ENCODE assay signal across 18 cellular contexts in the genomic region with DNA sequence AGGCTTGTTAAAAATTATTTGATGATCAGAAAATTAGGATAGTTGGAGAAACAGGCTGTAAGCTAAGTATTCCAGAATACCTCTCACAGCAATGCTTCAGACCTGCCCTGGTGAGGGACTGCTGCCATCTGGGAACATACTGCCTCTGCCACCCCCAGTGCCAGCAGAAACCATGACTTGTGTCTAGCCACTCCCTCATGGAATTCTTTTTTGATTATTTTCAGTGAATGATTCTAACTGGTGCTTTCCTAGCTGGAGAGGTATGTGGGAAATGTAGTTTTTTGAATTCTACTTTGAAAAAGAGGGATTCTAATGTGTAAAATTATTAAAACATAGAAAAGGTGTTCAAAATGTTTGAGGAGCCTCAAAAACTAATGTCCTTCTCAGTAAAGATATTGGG.
DNase-seq lines count a peak whose midpoint lies in the region; ATAC-seq and TF ChIP-seq lines count a peak whose summit lies in the region.
"Had no signal": no experiment of that assay in that cellular context is flagged by ENCODE, and none has a peak within 500 bp of the region (broad histone marks: within the 10 kb centered on the region; RNA-seq: fewer than 3 reads in every experiment).

No MANE protein-coding gene starts in this region.

- H3K23ac ChIP-seq in mesendoderm (ENCODE audit: low read length), result no peak overlapping the region
- no peak overlapping the region for H3K23ac ChIP-seq in trophoblast cell (ENCODE audit: low read length)

- no peak overlapping the region for H3K4me3 Mint-ChIP-seq in HFFc6
- no peak overlapping the region for H3K4me3 Mint-ChIP-seq in activated CD8-positive, alpha-beta T cell treated with anti-CD3 and anti-CD28 coated beads for 36 hours
- H3K4me3 Mint-ChIP-seq: CD8-positive, alpha-beta memory T cell; T-helper 1 cell treated with Interleukin-12 subunit alpha and Interleukin-12 subunit beta and Interleukin-4 antibody, amounts not matched to agents 30 μg/mL and 1 μg/mL, for 36 hours had no signal

- H3K79me2 ChIP-seq in mesendoderm (ENCODE audit: control insufficient read depth, insufficient read depth, low read length) (no peaks in the 10 kb centered on the region), trophoblast cell (ENCODE audit: control insufficient read depth, insufficient read depth, low read length, poor library complexity) (no peaks in the 10 kb centered on the region)

- intact Hi-C loops in activated CD8-positive, alpha-beta T cell treated with anti-CD3 and anti-CD28 coated beads for 36 hours (cut with micrococcal nuclease), result no loop called here

- H3K4me1 ChIP-seq in adipocyte (ENCODE audit: control insufficient read depth, insufficient read depth, low read length) (no peaks in the 10 kb centered on the region), mesendoderm (ENCODE audit: control insufficient read depth, low read depth, low read length) (no peaks in the 10 kb centered on the region), trophoblast cell (ENCODE audit: control insufficient read depth in 1 of 2, insufficient read depth in 2 of 2, low read length in 2 of 2) (no peaks in the 10 kb centered on the region)
- H3K4me1 ChIP-seq: BLaER1 had no signal

- POLR2A ChIA-PET in activated CD8-positive, alpha-beta T cell treated with anti-CD3 and anti-CD28 coated beads for 36 hours (lab: Charles Lee), result no interaction called here

- H3K4me2 ChIP-seq in mesendoderm (ENCODE audit: low read length), result no peak overlapping the region
- no peak overlapping the region for H3K4me2 ChIP-seq in trophoblast cell (ENCODE audit: low read length)
- H3K4me2 ChIP-seq: BLaER1 had no signal

- no peak overlapping the region; the same call in 1 of the 2 replicates for H3K27ac Mint-ChIP-seq in HFFc6
- no peak overlapping the region for H3K27ac Mint-ChIP-seq in activated CD8-positive, alpha-beta T cell treated with anti-CD3 and anti-CD28 coated beads for 36 hours
- H3K27ac Mint-ChIP-seq: CD8-positive, alpha-beta memory T cell; T-helper 1 cell treated with Interleukin-12 subunit alpha and Interleukin-12 subunit beta and Interleukin-4 antibody, amounts not matched to agents 30 μg/mL and 1 μg/mL, for 36 hours had no signal

- H3K9me3 ChIP-seq in adipocyte (ENCODE audit: control insufficient read depth, low read length) (peaks cover 29% of the 10 kb centered on the region), trophoblast cell (ENCODE audit: insufficient read depth, low read depth, low read length) (no peaks in the 10 kb centered on the region)

- H2AK5ac ChIP-seq in mesendoderm (ENCODE audit: low read length) (no peak overlapping the region), trophoblast cell (ENCODE audit: low read length) (no peak overlapping the region)

- TF ChIP-seq CTCF in HFFc6 (IDR thresholded peaks at IDR 0.05), result no peak
- TF ChIP-seq CTCF in activated CD8-positive, alpha-beta T cell treated with anti-CD3 and anti-CD28 coated beads for 36 hours (IDR thresholded peaks at IDR 0.05), result no peak

- no peak overlapping the region for H2AFZ ChIP-seq in trophoblast cell (ENCODE audit: insufficient read depth, low read length, poor library complexity)

- H2BK12ac ChIP-seq in trophoblast cell (ENCODE audit: low read length), result no peak overlapping the region

- H3K4me1 Mint-ChIP-seq in HFFc6 (ENCODE audit: low read depth), result peaks cover 22% of the 10 kb centered on the region
- no peaks in the 10 kb centered on the region for H3K4me1 Mint-ChIP-seq in activated CD8-positive, alpha-beta T cell treated with anti-CD3 and anti-CD28 coated beads for 36 hours (ENCODE audit: low read depth)
- H3K4me1 Mint-ChIP-seq: CD8-positive, alpha-beta memory T cell had no signal

- no peak overlapping the region for H4K5ac ChIP-seq in mesendoderm (ENCODE audit: low read length)

- H4K8ac ChIP-seq in mesendoderm (ENCODE audit: low read depth, low read length) (no peak overlapping the region), trophoblast cell (ENCODE audit: low read depth, low read length) (no peak overlapping the region)

- peak overlapping the region; percentile 14 for H3K18ac ChIP-seq in mesendoderm (ENCODE audit: low read length)
- H3K18ac ChIP-seq in trophoblast cell (ENCODE audit: low read length), result no peak overlapping the region

- H3K79me1 ChIP-seq in mesendoderm (ENCODE audit: low read length) (no peaks in the 10 kb centered on the region), trophoblast cell (ENCODE audit: low read length) (no peaks in the 10 kb centered on the region)

- H3K4ac ChIP-seq in mesendoderm (ENCODE audit: low read depth, low read length) (no peak overlapping the region), trophoblast cell (ENCODE audit: low read depth, low read length) (no peak overlapping the region)

- H3K9me3 Mint-ChIP-seq in HFFc6, result peaks cover 42% of the 10 kb centered on the region
- H3K9me3 Mint-ChIP-seq in activated CD8-positive, alpha-beta T cell treated with anti-CD3 and anti-CD28 coated beads for 36 hours, result peaks cover 18% of the 10 kb centered on the region

- no peaks in the 10 kb centered on the region for H3K27me3 ChIP-seq in adipocyte (replicated peaks; ENCODE audit: control insufficient read depth, insufficient read depth, low read length)
- no peaks in the 10 kb centered on the region for H3K27me3 ChIP-seq in mesendoderm (ENCODE audit: insufficient read depth, low read length, poor library complexity)
- H3K27me3 ChIP-seq in trophoblast cell (ENCODE audit: insufficient read depth, low read length), result no peaks in the 10 kb centered on the region
- H3K27me3 ChIP-seq: BLaER1 had no signal

- H2BK15ac ChIP-seq in mesendoderm (replicated peaks; ENCODE audit: low read depth), result no peak overlapping the region

- H3K14ac ChIP-seq in trophoblast cell (ENCODE audit: low read length), result no peak overlapping the region

- H3K27me3 Mint-ChIP-seq in HFFc6 (ENCODE audit: insufficient read depth), result no peaks in the 10 kb centered on the region
- no peaks in the 10 kb centered on the region for H3K27me3 Mint-ChIP-seq in activated CD8-positive, alpha-beta T cell treated with anti-CD3 and anti-CD28 coated beads for 36 hours

- no peak overlapping the region for H3K4me3 ChIP-seq in adipocyte (ENCODE audit: low read length)
- no peak overlapping the region for H3K4me3 ChIP-seq in mesendoderm (ENCODE audit: low read length)
- no peak overlapping the region for H3K4me3 ChIP-seq in trophoblast cell (ENCODE audit: low read depth, low read length)
- H3K4me3 ChIP-seq: BLaER1, K562 had no signal

- H3K36me3 ChIP-seq in adipocyte (ENCODE audit: control insufficient read depth, insufficient read depth, low read length, severe bottlenecking), result no peaks in the 10 kb centered on the region
- no peaks in the 10 kb centered on the region for H3K36me3 ChIP-seq in mesendoderm (ENCODE audit: control insufficient read depth, insufficient read depth, low read length)
- H3K36me3 ChIP-seq in trophoblast cell (ENCODE audit: control insufficient read depth in 1 of 2, insufficient read depth in 2 of 2, low read length in 2 of 2), result no peaks in the 10 kb centered on the region
- H3K36me3 ChIP-seq: BLaER1 had no signal

- H2BK5ac ChIP-seq in mesendoderm (ENCODE audit: low read length), result no peak overlapping the region
- no peak overlapping the region for H2BK5ac ChIP-seq in trophoblast cell (ENCODE audit: low read depth, low read length, poor library complexity)

- H3K9ac ChIP-seq in adipocyte (ENCODE audit: low read length) (no peak overlapping the region), mesendoderm (ENCODE audit: low read length) (no peak overlapping the region), trophoblast cell (ENCODE audit: low read length) (no peak overlapping the region)
- H3K9ac ChIP-seq: BLaER1 had no signal

- H4K12ac ChIP-seq in trophoblast cell (ENCODE audit: low read depth, low read length), result no peak overlapping the region

- H3K36me3 Mint-ChIP-seq in HFFc6 (ENCODE audit: low read depth), result peaks cover 43% of the 10 kb centered on the region
- H3K36me3 Mint-ChIP-seq in activated CD8-positive, alpha-beta T cell treated with anti-CD3 and anti-CD28 coated beads for 36 hours (ENCODE audit: low read depth), result no peaks in the 10 kb centered on the region

- CTCF ChIA-PET in activated CD8-positive, alpha-beta T cell treated with anti-CD3 and anti-CD28 coated beads for 36 hours (lab: Charles Lee), result interaction anchor here (1.3 kb wide), 1 partner anchor 17 kb away, joined by 4 read pairs; no protein-coding TSS in a partner anchor

- no peak overlapping the region for H3K56ac ChIP-seq in mesendoderm (ENCODE audit: low read length)

- H3K27ac ChIP-seq in mesendoderm (ENCODE audit: low read depth, low read length) (no peak overlapping the region), trophoblast cell (ENCODE audit: low read depth, low read length) (no peak overlapping the region)
- H3K27ac ChIP-seq: BLaER1 had no signal

- DNase-seq in EH (ENCODE audit: low read depth) (peak; percentile 42), HFFc6 (peak; percentile 23), adipocyte (ENCODE audit: low read depth) (peak; percentile 45), mesendoderm (no peak), retina (no peak), trophoblast cell (no peak)
- no peak for DNase-seq in activated CD8-positive, alpha-beta T cell treated with anti-CD3 and anti-CD28 coated beads for 36 hours
- DNase-seq: CD8-positive, alpha-beta memory T cell; HCEC 1CT; NCI-H1048; NCI-H1436 treated with DMSO at 0.1 percent for 48 hours; NCI-H2029 treated with DMSO at 0.1 percent for 48 hours; NCI-H524 treated with DMSO at 0.1 percent for 48 hours; SHP77 treated with DMSO at 0.1 percent for 48 hours had no signal

- no peak for ATAC-seq in GM21825 (IDR thresholded peaks at IDR 0.05; ENCODE audit: unreplicated experiment)
- ATAC-seq in activated CD8-positive, alpha-beta T cell treated with anti-CD3 and anti-CD28 coated beads for 36 hours, result no peak
- ATAC-seq: K562 had no signal

- H2BK120ac ChIP-seq in mesendoderm (ENCODE audit: low read depth, low read length) (no peak overlapping the region), trophoblast cell (ENCODE audit: insufficient read depth, low read length, poor library complexity) (no peak overlapping the region)

- no peak overlapping the region for H4K91ac ChIP-seq in trophoblast cell (ENCODE audit: low read depth, low read length)

Comparison
In these comparisons a context has a peak if more than half of its experiments do, and no peak if none do; other contexts are left out.
1. DNase-seq: peak in EH (single experiment), HFFc6 (single experiment) and adipocyte (single experiment); none in mesendoderm (single experiment), activated CD8-positive, alpha-beta T cell treated with anti-CD3 and anti-CD28 coated beads for 36 hours (single experiment), retina (single experiment) and trophoblast cell (0 of 2).